12 cellular contexts compared by ENCODE assay signal in genomic region chr18:8936646-8937045, GRCh38.
"Had no signal": no experiment of that assay in that cellular context is flagged by ENCODE, and none has a peak within 500 bp of the region (broad histone marks: within the 10 kb centered on the region; RNA-seq: fewer than 3 reads in every experiment).

No MANE protein-coding gene starts in this region.

- H3K9me3 Mint-ChIP-seq: activated CD4-positive, alpha-beta memory T cell treated with anti-CD3 and anti-CD28 coated beads for 36 hours had no signal

- H3K27ac ChIP-seq: dorsolateral prefrontal cortex, thoracic aorta, WERI-Rb-1 had no signal

- DNase-seq: activated CD4-positive, alpha-beta memory T cell treated with anti-CD3 and anti-CD28 coated beads for 36 hours; activated CD4-positive, alpha-beta T cell treated with anti-CD3 and anti-CD28 coated beads for 36 hours; activated CD8-positive, alpha-beta memory T cell treated with anti-CD3 and anti-CD28 coated beads, Interleukin-2, amount 10 ng/mL, durations not matched to agents 7 days and 5 days; activated naive CD4-positive, alpha-beta T cell treated with anti-CD3 and anti-CD28 coated beads, Interleukin-2, amount 10 ng/mL, durations not matched to agents 7 days and 5 days; activated T-cell treated with anti-CD3 and anti-CD28 coated beads, Interleukin-2, amount 50 U/mL, for 1 hour; dorsolateral prefrontal cortex; kidney; mesenchymal stem cell; stimulated activated CD4-positive, alpha-beta T cell treated with anti-CD3 and anti-CD28 coated beads, Interleukin-2, amount 100 ng/mL, for 24 hours; WERI-Rb-1 had no signal

- FAIRE-seq: kidney had no signal

- ATAC-seq: activated CD4-positive, alpha-beta T cell treated with anti-CD3 and anti-CD28 coated beads for 36 hours; activated CD8-positive, alpha-beta memory T cell treated with anti-CD3 and anti-CD28 coated beads, Interleukin-2, amount 10 ng/mL, durations not matched to agents 7 days and 5 days; sciatic nerve had no signal

- H3K4me1 Mint-ChIP-seq: activated CD4-positive, alpha-beta T cell treated with anti-CD3 and anti-CD28 coated beads for 36 hours; activated CD8-positive, alpha-beta memory T cell treated with anti-CD3 and anti-CD28 coated beads, Interleukin-2, amount 10 ng/mL, durations not matched to agents 7 days and 5 days; activated naive CD4-positive, alpha-beta T cell treated with anti-CD3 and anti-CD28 coated beads, Interleukin-2, amount 10 ng/mL, durations not matched to agents 7 days and 5 days had no signal

- H3K36me3 ChIP-seq: thoracic aorta, WERI-Rb-1 had no signal

- H3K36me3 Mint-ChIP-seq: activated CD4-positive, alpha-beta memory T cell treated with anti-CD3 and anti-CD28 coated beads for 36 hours; activated CD8-positive, alpha-beta memory T cell treated with anti-CD3 and anti-CD28 coated beads, Interleukin-2, amount 10 ng/mL, durations not matched to agents 7 days and 5 days; activated naive CD4-positive, alpha-beta T cell treated with anti-CD3 and anti-CD28 coated beads, Interleukin-2, amount 10 ng/mL, durations not matched to agents 7 days and 5 days had no signal

- H3K27ac Mint-ChIP-seq: activated CD4-positive, alpha-beta memory T cell treated with anti-CD3 and anti-CD28 coated beads for 36 hours; activated CD4-positive, alpha-beta T cell treated with anti-CD3 and anti-CD28 coated beads for 36 hours; activated CD8-positive, alpha-beta memory T cell treated with anti-CD3 and anti-CD28 coated beads, Interleukin-2, amount 10 ng/mL, durations not matched to agents 7 days and 5 days; activated naive CD4-positive, alpha-beta T cell treated with anti-CD3 and anti-CD28 coated beads, Interleukin-2, amount 10 ng/mL, durations not matched to agents 7 days and 5 days had no signal

- H3K27me3 Mint-ChIP-seq: activated CD8-positive, alpha-beta memory T cell treated with anti-CD3 and anti-CD28 coated beads, Interleukin-2, amount 10 ng/mL, durations not matched to agents 7 days and 5 days had no signal

- H3K4me3 Mint-ChIP-seq: activated CD4-positive, alpha-beta memory T cell treated with anti-CD3 and anti-CD28 coated beads for 36 hours; activated CD4-positive, alpha-beta T cell treated with anti-CD3 and anti-CD28 coated beads for 36 hours; activated CD8-positive, alpha-beta memory T cell treated with anti-CD3 and anti-CD28 coated beads, Interleukin-2, amount 10 ng/mL, durations not matched to agents 7 days and 5 days; activated naive CD4-positive, alpha-beta T cell treated with anti-CD3 and anti-CD28 coated beads, Interleukin-2, amount 10 ng/mL, durations not matched to agents 7 days and 5 days had no signal

- H3K27me3 ChIP-seq: dorsolateral prefrontal cortex had no signal

- H3K4me3 ChIP-seq: dorsolateral prefrontal cortex, thoracic aorta had no signal

- H3K9me3 ChIP-seq: thoracic aorta had no signal
